Comparison of ENCODE assay signal across 8 cellular contexts in the genomic region with DNA sequence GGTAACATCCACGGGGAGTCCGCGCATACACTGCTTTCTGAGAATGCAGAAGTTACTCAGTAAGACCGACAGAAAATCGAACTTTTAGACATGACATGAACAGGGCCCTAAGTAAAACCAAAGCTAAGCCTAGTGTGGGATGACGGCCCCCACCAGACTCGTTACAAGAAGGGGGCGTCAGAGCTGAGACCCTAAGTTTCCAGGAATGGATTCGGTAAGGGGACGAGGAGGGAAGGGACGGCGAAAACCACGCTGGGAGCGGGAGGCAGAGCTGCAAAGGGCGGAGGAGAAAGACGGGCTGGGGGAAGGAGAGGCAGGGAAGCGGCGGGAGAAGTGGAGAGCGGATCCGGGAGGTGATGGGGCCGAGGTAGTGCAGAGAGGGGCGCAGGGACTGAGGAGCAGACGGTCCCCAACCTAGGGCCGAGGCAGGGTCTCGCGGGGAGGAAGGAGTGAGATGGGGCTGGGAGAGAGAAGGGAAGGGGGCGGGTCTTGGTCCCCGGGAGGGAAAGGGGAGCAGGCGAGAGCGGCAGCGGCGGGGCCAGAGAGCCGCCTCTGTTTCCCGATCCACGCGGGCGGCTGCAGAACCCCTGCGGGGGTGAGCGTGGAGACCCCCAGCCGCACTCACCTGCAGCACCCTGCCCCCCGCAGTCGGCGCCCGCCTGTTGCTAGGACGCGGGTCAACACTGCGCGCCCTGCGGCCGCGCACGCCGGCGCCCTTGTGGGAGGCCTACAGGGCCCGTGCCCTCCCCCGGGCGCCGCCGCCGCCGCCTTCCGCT. TPM values are rescaled to one million over a fixed set of nuclear protein-coding genes. Genes with fewer than 3 reads are reported as not detected.
DNase-seq lines count a peak whose midpoint lies in the region; ATAC-seq and TF ChIP-seq lines count a peak whose summit lies in the region.

No MANE protein-coding gene starts in this region.

- no peaks in the 10 kb centered on the region for H4K20me1 ChIP-seq in Loucy (ENCODE audit: insufficient read depth, low read length, poor library complexity, severe bottlenecking)

- DNase-seq in D341Med (ENCODE audit: low spot score) (peak; percentile 53), left ventricle myocardium superior (peak; percentile 58), trophoblast cell (peak in 1 of 2 donors; percentile 22), 8988T (no peak), cerebellum (ENCODE audit: low spot score) (no peak)
- peak in 1 of 2 donors; percentile 26 for DNase-seq in activated naive CD4-positive, alpha-beta T cell treated with anti-CD3 and anti-CD28 coated beads, Interleukin-2, amount 50 U/mL, for 72 hours (ENCODE audit: low spot score in 2 of 2)

- H2BK5ac ChIP-seq in trophoblast cell (ENCODE audit: low read depth, low read length, poor library complexity) = no peak overlapping the region

- H4K91ac ChIP-seq in trophoblast cell (ENCODE audit: low read depth, low read length) = no peak overlapping the region

- H3K18ac ChIP-seq in trophoblast cell (ENCODE audit: low read length) = no peak overlapping the region

- H3K9me3 ChIP-seq in Loucy (ENCODE audit: insufficient read depth, low read depth, low read length) (no peaks in the 10 kb centered on the region), trophoblast cell (ENCODE audit: insufficient read depth, low read depth, low read length) (no peaks in the 10 kb centered on the region)

- no peak overlapping the region for H2BK12ac ChIP-seq in trophoblast cell (ENCODE audit: low read length)

- H3K79me2 ChIP-seq in Loucy (ENCODE audit: insufficient read depth, low read length) (no peaks in the 10 kb centered on the region), trophoblast cell (ENCODE audit: control insufficient read depth, insufficient read depth, low read length, poor library complexity) (no peaks in the 10 kb centered on the region)

- no peaks in the 10 kb centered on the region; the same call in 1 of the 2 replicates for H3F3A ChIP-seq in Loucy (ENCODE audit: low read depth)

- H2BK120ac ChIP-seq in trophoblast cell (ENCODE audit: insufficient read depth, low read length, poor library complexity) = no peak overlapping the region

- no peak overlapping the region for H3K27ac ChIP-seq in trophoblast cell (ENCODE audit: low read depth, low read length)

- H4K8ac ChIP-seq in trophoblast cell (ENCODE audit: low read depth, low read length) = no peak overlapping the region

- H2AFZ ChIP-seq in Loucy (ENCODE audit: low read length) (peak overlapping the region; percentile 99), trophoblast cell (ENCODE audit: insufficient read depth, low read length, poor library complexity) (no peak overlapping the region)

- peak overlapping the region in 1 of 2 donors; percentile 75 for H3K27ac Mint-ChIP-seq in activated naive CD4-positive, alpha-beta T cell treated with anti-CD3 and anti-CD28 coated beads, Interleukin-2, amount 50 U/mL, for 72 hours

- H3K9ac ChIP-seq in Loucy (ENCODE audit: low read depth, low read length, poor library complexity, severe bottlenecking) = peak overlapping the region; percentile 88
- no peak overlapping the region for H3K9ac ChIP-seq in trophoblast cell (ENCODE audit: low read length)

- peak overlapping the region; percentile 76 for H3K4me2 ChIP-seq in Loucy (ENCODE audit: low read depth, low read length, poor library complexity, severe bottlenecking)
- peak overlapping the region; percentile 96 for H3K4me2 ChIP-seq in trophoblast cell (ENCODE audit: low read length)

- intact Hi-C loops in left ventricle myocardium superior (cut with micrococcal nuclease) = no loop called here

- H3K36me3 ChIP-seq in Loucy (ENCODE audit: insufficient read depth, low read length) (no peaks in the 10 kb centered on the region), trophoblast cell (ENCODE audit: control insufficient read depth in 1 of 2, insufficient read depth in 2 of 2, low read length in 2 of 2) (no peaks in the 10 kb centered on the region)

- peak; percentile 74 to 81 for ATAC-seq in activated naive CD4-positive, alpha-beta T cell treated with anti-CD3 and anti-CD28 coated beads, Interleukin-2, amount 50 U/mL, for 72 hours
- ATAC-seq in left ventricle myocardium superior = peak; percentile 98
- ATAC-seq in HG02973 (IDR thresholded peaks at IDR 0.05; ENCODE audit: unreplicated experiment) = no peak

- H3K4ac ChIP-seq in trophoblast cell (ENCODE audit: low read depth, low read length) = no peak overlapping the region

- TF ChIP-seq CTCF in Loucy (conservative IDR thresholded peaks at IDR 0.05; ENCODE audit: low read length) = no peak

- no peaks in the 10 kb centered on the region for H3K27me3 ChIP-seq in Loucy (ENCODE audit: insufficient read depth, low read length, poor library complexity, severe bottlenecking)
- H3K27me3 ChIP-seq in trophoblast cell (ENCODE audit: insufficient read depth, low read length) = peaks cover 16% of the 10 kb centered on the region

- no peak overlapping the region for H4K12ac ChIP-seq in trophoblast cell (ENCODE audit: low read depth, low read length)

- H3K9me3 Mint-ChIP-seq in activated naive CD4-positive, alpha-beta T cell treated with anti-CD3 and anti-CD28 coated beads, Interleukin-2, amount 50 U/mL, for 72 hours = no peaks in the 10 kb centered on the region

- H3K79me1 ChIP-seq in trophoblast cell (ENCODE audit: low read length) = no peaks in the 10 kb centered on the region

- H3K4me3 ChIP-seq in Loucy (ENCODE audit: low read length, poor library complexity, severe bottlenecking) (peak overlapping the region; percentile 88), trophoblast cell (ENCODE audit: low read depth, low read length) (peak overlapping the region; percentile 78)

- no peak overlapping the region for H2AK5ac ChIP-seq in trophoblast cell (ENCODE audit: low read length)

- no peaks in the 10 kb centered on the region for H3K36me3 Mint-ChIP-seq in activated naive CD4-positive, alpha-beta T cell treated with anti-CD3 and anti-CD28 coated beads, Interleukin-2, amount 50 U/mL, for 72 hours

- peaks cover 14% of the 10 kb centered on the region for H3K4me1 ChIP-seq in Loucy (ENCODE audit: insufficient read depth, low read length, poor library complexity, severe bottlenecking)
- H3K4me1 ChIP-seq in trophoblast cell (ENCODE audit: control insufficient read depth in 1 of 2, insufficient read depth in 2 of 2, low read length in 2 of 2) = peaks cover 2 to 3% of the 10 kb centered on the region in 2 experiments

- H3K9me2 ChIP-seq in Loucy (replicated peaks; ENCODE audit: low read depth, low read length) = no peaks in the 10 kb centered on the region

- H3K14ac ChIP-seq in trophoblast cell (ENCODE audit: low read length) = no peak overlapping the region

- no CpG with 5 or more reads among the region's 62 CpGs for WGBS in trophoblast cell (ENCODE audit: extremely low coverage, insufficient coverage, insufficient read length)

- H3K23ac ChIP-seq in trophoblast cell (ENCODE audit: low read length) = no peak overlapping the region

RNA-seq across cellular contexts. Expression of gene ODAD2, which starts 0.5 kb away (rescaled TPM):
- total RNA-seq in activated naive CD4-positive, alpha-beta T cell treated with anti-CD3 and anti-CD28 coated beads, Interleukin-2, amount 50 U/mL, for 72 hours = under 1 TPM in 1 of 2 donors, not detected in 1; 0.20 TPM
- total RNA-seq in left ventricle myocardium superior = 0.42 TPM
- 0.04 and 0.08 TPM in 2 replicates for polyA plus RNA-seq in trophoblast cell (2013)
- total RNA-seq in cerebellum = 6.6 TPM

Comparison
In these comparisons a context has a peak if more than half of its experiments do, and no peak if none do; other contexts are left out.
1. DNase-seq: peak in D341Med (single experiment) and left ventricle myocardium superior (single experiment); none in 8988T (single experiment) and cerebellum (single experiment).